ENCODE assay signal across 23 cellular contexts in genomic region chr10:12914111-12914510, GRCh38.
"Had no signal": no experiment of that assay in that cellular context is flagged by ENCODE, and none has a peak within 500 bp of the region (broad histone marks: within the 10 kb centered on the region; RNA-seq: fewer than 3 reads in every experiment).

No MANE protein-coding gene starts in this region.

- H3K9me3 ChIP-seq: body of pancreas, lower lobe of right lung, right lobe of liver, thoracic aorta, upper lobe of left lung had no signal

- H3K36me3 ChIP-seq: lower lobe of right lung, right lobe of liver, thoracic aorta, upper lobe of left lung, WERI-Rb-1 had no signal

- H3K4me3 ChIP-seq: body of pancreas, lower lobe of right lung, right lobe of liver, skin epidermis, thoracic aorta, upper lobe of left lung had no signal

- H3K27ac ChIP-seq: body of pancreas, lower lobe of right lung, right lobe of liver, thoracic aorta, upper lobe of left lung, WERI-Rb-1 had no signal

- H3K4me1 ChIP-seq: body of pancreas, lower lobe of right lung, right lobe of liver, upper lobe of left lung had no signal

- DNase-seq: activated CD4-positive, alpha-beta T cell treated with anti-CD3 and anti-CD28 coated beads for 1 hour; activated CD8-positive, alpha-beta memory T cell treated with anti-CD3 and anti-CD28 coated beads for 24 hours; activated CD8-positive, alpha-beta memory T cell treated with anti-CD3 and anti-CD28 coated beads, Interleukin-2, amount 50 U/mL, for 4 hours; activated effector memory CD4-positive, alpha-beta T cell treated with anti-CD3 and anti-CD28 coated beads, Interleukin-2, amount 50 U/mL, for 16 hours; activated naive CD4-positive, alpha-beta T cell treated with anti-CD3 and anti-CD28 coated beads, Interleukin-2, amount 10 ng/mL, durations not matched to agents 7 days and 5 days; activated T-cell treated with anti-CD3 and anti-CD28 coated beads, Interleukin-2, amount 50 U/mL, for 4 hours; body of pancreas; central memory CD4-positive, alpha-beta T cell; foreskin fibroblast; immature natural killer cell; lower lobe of right lung; naive B cell; occipital lobe; posterior cingulate gyrus; right lobe of liver; stimulated activated CD4-positive, alpha-beta T cell treated with anti-CD3 and anti-CD28 coated beads, Interleukin-2, amount 100 ng/mL, for 24 hours; stimulated activated CD8-positive, alpha-beta memory T cell treated with anti-CD3 and anti-CD28 coated beads, Interleukin-4, amount 100 ng/mL, for 48 hours; stimulated activated naive CD4-positive, alpha-beta T cell; T-cell; upper lobe of left lung; WERI-Rb-1 had no signal

- H3K27me3 ChIP-seq: body of pancreas, right lobe of liver, upper lobe of left lung had no signal
